ENCODE assay signal across 10 cellular contexts in genomic region chr17:50424246-50425000, GRCh38. TPM values are rescaled to one million over a fixed set of nuclear protein-coding genes. Genes with fewer than 3 reads are reported as not detected.
DNase-seq lines count a peak whose midpoint lies in the region; ATAC-seq and TF ChIP-seq lines count a peak whose summit lies in the region.
"Had no signal": no experiment of that assay in that cellular context is flagged by ENCODE, and none has a peak within 500 bp of the region (broad histone marks: within the 10 kb centered on the region; RNA-seq: fewer than 3 reads in every experiment).

No MANE protein-coding gene starts in this region.

- intact Hi-C loops in HCT116 (cut with micrococcal nuclease), result no loop called here
- intact Hi-C loops in activated T-helper 2 cell treated with anti-CD3 and anti-CD28 coated beads, Interferon-gamma antibody, Interleukin-2, Interleukin-4, amounts not matched to agents 10 μg/mL and 5 μg/mL and 100 μg/mL, durations not matched to agents 14 hours and 24 hours and 36 hours (cut with micrococcal nuclease), result no loop called here

- DNase-seq in HCT116 (ENCODE audit: low read depth, low spot score), result no peak
- DNase-seq in dermis blood vessel endothelial cell, result peak; percentile 1
- no peak for DNase-seq in trophoblast cell
- no peak for DNase-seq in foreskin keratinocyte
- no peak for DNase-seq in NCI-H524 (lab: John Stamatoyannopoulos, UW)
- DNase-seq in activated T-helper 2 cell treated with anti-CD3 and anti-CD28 coated beads, Interferon-gamma antibody, Interleukin-2, Interleukin-4, amounts not matched to agents 10 μg/mL and 5 μg/mL and 100 μg/mL, durations not matched to agents 14 hours and 24 hours and 36 hours (ENCODE audit: low spot score), result no peak
- no peak for DNase-seq in MG63
- DNase-seq: cerebellar nuclear complex; stimulated activated CD4-positive, alpha-beta T cell treated with anti-CD3 and anti-CD28 coated beads, Interleukin-4, amount 100 ng/mL, for 24 hours had no signal

- peak overlapping the region; percentile 83 for H2BK12ac ChIP-seq in trophoblast cell (ENCODE audit: low read length)

- no peaks in the 10 kb centered on the region for H3K9me3 Mint-ChIP-seq in activated T-helper 2 cell treated with anti-CD3 and anti-CD28 coated beads, Interferon-gamma antibody, Interleukin-2, Interleukin-4, amounts not matched to agents 10 μg/mL and 5 μg/mL and 100 μg/mL, durations not matched to agents 14 hours and 24 hours and 36 hours

- peak overlapping the region; percentile 70 for H4K8ac ChIP-seq in trophoblast cell (ENCODE audit: low read depth, low read length)

- H3K4me3 ChIP-seq in BLaER1 (no peak overlapping the region; the same call in 1 of the 2 replicates), HCT116 (replicated peaks in 1 of 2; ENCODE audit: low read depth in 1 of 2, low read length in 2 of 2) (peak overlapping the region in 1 of 2 experiments; percentile 23; a peak in 2 of 4 replicates), trophoblast cell (ENCODE audit: low read depth, low read length) (no peak overlapping the region), MG63 (no peak overlapping the region)

- POLR2A ChIA-PET in HCT116 (lab: Charles Lee), result no interaction called here

- H3K27ac ChIP-seq in BLaER1, result peak overlapping the region; percentile 85
- peak overlapping the region; percentile 56 for H3K27ac ChIP-seq in HCT116 (ENCODE audit: low read depth, low read length)
- H3K27ac ChIP-seq in trophoblast cell (ENCODE audit: low read depth, low read length), result peak overlapping the region; percentile 77
- H3K27ac ChIP-seq in foreskin keratinocyte, result no peak overlapping the region

- H2BK5ac ChIP-seq in trophoblast cell (ENCODE audit: low read depth, low read length, poor library complexity), result peak overlapping the region; percentile 59

- H3K18ac ChIP-seq in trophoblast cell (ENCODE audit: low read length), result peak overlapping the region; percentile 35

- peak overlapping the region; percentile 80 for H3K14ac ChIP-seq in trophoblast cell (ENCODE audit: low read length)

- peaks cover 32% of the 10 kb centered on the region for H3K79me1 ChIP-seq in trophoblast cell (ENCODE audit: low read length)

- CTCF ChIA-PET in HCT116 (lab: Charles Lee), result interaction anchor here (0.6 to 0.9 kb wide), 2 partner anchors 27 kb away, joined by 3 to 4 read pairs; partner anchors contain the start of gene LRRC59

- H3K27me3 ChIP-seq in BLaER1 (no peaks in the 10 kb centered on the region), HCT116 (ENCODE audit: insufficient read depth, low read length) (no peaks in the 10 kb centered on the region), trophoblast cell (ENCODE audit: insufficient read depth, low read length) (no peaks in the 10 kb centered on the region), foreskin keratinocyte (no peaks in the 10 kb centered on the region), MG63 (no peaks in the 10 kb centered on the region)

- TF ChIP-seq CTCF in HCT116 (IDR thresholded peaks at IDR 0.05 in 2 of 3, conservative IDR thresholded peaks at IDR 0.05 in 1 of 3; ENCODE audit: borderline replicate concordance in 1 of 3, insufficient read depth in 1 of 3, low read depth in 2 of 3, low read length in 2 of 3) (no peak), foreskin keratinocyte (conservative IDR thresholded peaks at IDR 0.05) (no peak)

- H3K79me2 ChIP-seq in HCT116 (ENCODE audit: insufficient read depth, low read length) (0 out of 2 replicates have a peak, but pooled peaks cover 7% of the 10 kb centered on the region), trophoblast cell (ENCODE audit: control insufficient read depth, insufficient read depth, low read length, poor library complexity) (peaks cover 13% of the 10 kb centered on the region)

- H4K91ac ChIP-seq in trophoblast cell (ENCODE audit: low read depth, low read length), result peak overlapping the region; percentile 64

- peaks cover 12% of the 10 kb centered on the region for H3K9me3 ChIP-seq in BLaER1
- H3K9me3 ChIP-seq in HCT116 (ENCODE audit: control insufficient read depth in 1 of 2, insufficient read depth in 1 of 2, low read depth in 1 of 2, low read length in 2 of 2), result no peaks in the 10 kb centered on the region
- no peaks in the 10 kb centered on the region for H3K9me3 ChIP-seq in trophoblast cell (ENCODE audit: insufficient read depth, low read depth, low read length)
- H3K9me3 ChIP-seq in MG63, result no peaks in the 10 kb centered on the region

- no peak for ATAC-seq in HCT116
- no peak for ATAC-seq in foreskin keratinocyte

- no peaks in the 10 kb centered on the region for H3K36me3 Mint-ChIP-seq in activated T-helper 2 cell treated with anti-CD3 and anti-CD28 coated beads, Interferon-gamma antibody, Interleukin-2, Interleukin-4, amounts not matched to agents 10 μg/mL and 5 μg/mL and 100 μg/mL, durations not matched to agents 14 hours and 24 hours and 36 hours (ENCODE audit: low read depth)

- H3K27ac Mint-ChIP-seq in activated T-helper 2 cell treated with anti-CD3 and anti-CD28 coated beads, Interferon-gamma antibody, Interleukin-2, Interleukin-4, amounts not matched to agents 10 μg/mL and 5 μg/mL and 100 μg/mL, durations not matched to agents 14 hours and 24 hours and 36 hours, result no peak overlapping the region

- H3K36me3 ChIP-seq in BLaER1 (no peaks in the 10 kb centered on the region), HCT116 (ENCODE audit: control insufficient read depth in 1 of 2, insufficient read depth in 2 of 2, low read length in 2 of 2) (no peaks in the 10 kb centered on the region; a peak in 1 of 4 replicates), trophoblast cell (ENCODE audit: control insufficient read depth in 1 of 2, insufficient read depth in 2 of 2, low read length in 2 of 2) (no peaks in the 10 kb centered on the region), MG63 (no peaks in the 10 kb centered on the region; the same call in 1 of the 2 replicates)

- no CpG with 5 or more reads among the region's 9 CpGs for WGBS in trophoblast cell (ENCODE audit: extremely low coverage, insufficient coverage, insufficient read length)

- H4K20me1 ChIP-seq in BLaER1 (no peaks in the 10 kb centered on the region), HCT116 (ENCODE audit: insufficient read depth) (no peaks in the 10 kb centered on the region)

- no TSS peak for BruUV-seq in HCT116 (replicated peaks; lab: Mats Ljungman, UMichigan)

- peak overlapping the region; percentile 44 for H2BK120ac ChIP-seq in trophoblast cell (ENCODE audit: insufficient read depth, low read length, poor library complexity)

- H3K4me3 Mint-ChIP-seq in activated T-helper 2 cell treated with anti-CD3 and anti-CD28 coated beads, Interferon-gamma antibody, Interleukin-2, Interleukin-4, amounts not matched to agents 10 μg/mL and 5 μg/mL and 100 μg/mL, durations not matched to agents 14 hours and 24 hours and 36 hours (ENCODE audit: low read depth), result no peak overlapping the region

- H3K9me2 ChIP-seq in HCT116 (ENCODE audit: insufficient read depth), result no peaks in the 10 kb centered on the region

- RAD21 ChIA-PET in HCT116 (lab: Charles Lee; ENCODE audit: low non-redundant PET in 1 of 2, low total read pairs in 2 of 2, uncharacterized antibody in 2 of 2, unreplicated experiment in 2 of 2), result no interaction called here

- no peak for TF ChIP-seq POLR2A in HCT116 (IDR thresholded peaks at IDR 0.05; ENCODE audit: borderline replicate concordance, extremely low read depth, insufficient read depth, insufficient read length)

- no peak overlapping the region for H3K23ac ChIP-seq in trophoblast cell (ENCODE audit: low read length)

- H3K4ac ChIP-seq in trophoblast cell (ENCODE audit: low read depth, low read length), result peak overlapping the region; percentile 29

- H2AFZ ChIP-seq in HCT116 (ENCODE audit: low read depth, low read length, poor library complexity, severe bottlenecking) (peak overlapping the region; percentile 21), trophoblast cell (ENCODE audit: insufficient read depth, low read length, poor library complexity) (no peak overlapping the region)

- H3K9ac ChIP-seq in BLaER1 (peak overlapping the region; percentile 79; the same call in 1 of the 2 replicates), HCT116 (ENCODE audit: low read length) (peak overlapping the region; percentile 22), trophoblast cell (ENCODE audit: low read length) (no peak overlapping the region)

- H3K4me2 ChIP-seq in BLaER1 (peak overlapping the region; percentile 99), HCT116 (ENCODE audit: low read length) (peak overlapping the region; percentile 89), trophoblast cell (ENCODE audit: low read length) (peak overlapping the region; percentile 25)

- no peak overlapping the region for H4K12ac ChIP-seq in trophoblast cell (ENCODE audit: low read depth, low read length)

- H3K4me1 Mint-ChIP-seq in activated T-helper 2 cell treated with anti-CD3 and anti-CD28 coated beads, Interferon-gamma antibody, Interleukin-2, Interleukin-4, amounts not matched to agents 10 μg/mL and 5 μg/mL and 100 μg/mL, durations not matched to agents 14 hours and 24 hours and 36 hours (ENCODE audit: low read depth), result peaks cover 34% of the 10 kb centered on the region

- peak overlapping the region; percentile 76 for H2AK5ac ChIP-seq in trophoblast cell (ENCODE audit: low read length)

- H3K4me1 ChIP-seq in BLaER1 (peaks cover 67% of the 10 kb centered on the region), HCT116 (ENCODE audit: control insufficient read depth in 1 of 2, insufficient read depth in 2 of 2, low read length in 2 of 2) (peaks cover 31 to 50% of the 10 kb centered on the region in 2 experiments), trophoblast cell (ENCODE audit: control insufficient read depth in 1 of 2, insufficient read depth in 2 of 2, low read length in 2 of 2) (peaks cover 35 to 46% of the 10 kb centered on the region in 2 experiments), foreskin keratinocyte (peaks cover 31% of the 10 kb centered on the region)

- no peak for TF ChIP-seq RAD21 in HCT116 (IDR thresholded peaks at IDR 0.05; ENCODE audit: low read depth)

- no peaks in the 10 kb centered on the region for H3K27me3 Mint-ChIP-seq in activated T-helper 2 cell treated with anti-CD3 and anti-CD28 coated beads, Interferon-gamma antibody, Interleukin-2, Interleukin-4, amounts not matched to agents 10 μg/mL and 5 μg/mL and 100 μg/mL, durations not matched to agents 14 hours and 24 hours and 36 hours (ENCODE audit: low read depth)

RNA-seq across cellular contexts. Expression of gene ACSF2, which starts 1.6 kb away (rescaled TPM):
- 52.4 TPM for total RNA-seq in HCT116 (2021; ENCODE audit: unreplicated experiment)
- polyA plus RNA-seq in HCT116 (2012), result 34.4 and 40.5 TPM in 2 replicates
- 10.1 and 15.5 TPM in 2 replicates for total RNA-seq in dermis blood vessel endothelial cell
- 70.4 and 74.8 TPM in 2 replicates for polyA plus RNA-seq in trophoblast cell (2013)
- 37.9 and 40.6 TPM in 2 replicates for total RNA-seq in foreskin keratinocyte
- polyA plus RNA-seq in foreskin keratinocyte, result 34.6 and 35.2 TPM in 2 replicates
- total RNA-seq in activated T-helper 2 cell treated with anti-CD3 and anti-CD28 coated beads, Interferon-gamma antibody, Interleukin-2, Interleukin-4, amounts not matched to agents 10 μg/mL and 5 μg/mL and 100 μg/mL, durations not matched to agents 14 hours and 24 hours and 36 hours, result 23.5 and 28.2 TPM in 2 replicates
- 8.9 and 24.5 TPM in 2 replicates for total RNA-seq in MG63 (2014; rRNA removed; shearing (Covaris generic); ENCODE audit: low replicate concordance)

RNA-seq across cellular contexts. Expression of gene LRRC59, which starts 27.1 kb away (rescaled TPM):
- total RNA-seq in HCT116 (2021; ENCODE audit: unreplicated experiment) (221 TPM), dermis blood vessel endothelial cell (118 and 227 TPM in 2 replicates), foreskin keratinocyte (223 and 231 TPM in 2 replicates)
- 180 and 200 TPM in 2 replicates for polyA plus RNA-seq in HCT116 (2012)
- 135 and 138 TPM in 2 replicates for polyA plus RNA-seq in trophoblast cell (2013)
- polyA plus RNA-seq in foreskin keratinocyte, result 166 and 173 TPM in 2 replicates
- 118 and 119 TPM in 2 replicates for total RNA-seq in activated T-helper 2 cell treated with anti-CD3 and anti-CD28 coated beads, Interferon-gamma antibody, Interleukin-2, Interleukin-4, amounts not matched to agents 10 μg/mL and 5 μg/mL and 100 μg/mL, durations not matched to agents 14 hours and 24 hours and 36 hours
- total RNA-seq in MG63 (2014; rRNA removed; shearing (Covaris generic); ENCODE audit: low replicate concordance), result 365 and 417 TPM in 2 replicates

RNA-seq across cellular contexts. Expression of gene CHAD, which starts 44.3 kb away (rescaled TPM):
- total RNA-seq in HCT116 (2021; ENCODE audit: unreplicated experiment) (not detected), dermis blood vessel endothelial cell (not detected in 2 replicates), foreskin keratinocyte (not detected in 2 replicates)
- polyA plus RNA-seq in HCT116 (2012), result 1.2 and 1.3 TPM in 2 replicates
- polyA plus RNA-seq in trophoblast cell (2013), result not detected in 2 replicates
- not detected in 2 replicates for polyA plus RNA-seq in foreskin keratinocyte
- total RNA-seq in activated T-helper 2 cell treated with anti-CD3 and anti-CD28 coated beads, Interferon-gamma antibody, Interleukin-2, Interleukin-4, amounts not matched to agents 10 μg/mL and 5 μg/mL and 100 μg/mL, durations not matched to agents 14 hours and 24 hours and 36 hours, result not detected in 2 replicates
- not detected in 2 replicates for total RNA-seq in MG63 (2014; rRNA removed; shearing (Covaris generic); ENCODE audit: low replicate concordance)

RNA-seq across cellular contexts. Expression of gene EME1, which starts 51.4 kb away (rescaled TPM):
- 31.8 TPM for total RNA-seq in HCT116 (2021; ENCODE audit: unreplicated experiment)
- 21.1 and 26.1 TPM in 2 replicates for polyA plus RNA-seq in HCT116 (2012)
- total RNA-seq in dermis blood vessel endothelial cell, result 1.0 and 4.6 TPM in 2 replicates
- polyA plus RNA-seq in trophoblast cell (2013), result 9.1 and 9.8 TPM in 2 replicates
- 11.8 and 13.5 TPM in 2 replicates for total RNA-seq in foreskin keratinocyte
- 8.5 and 9.7 TPM in 2 replicates for polyA plus RNA-seq in foreskin keratinocyte
- 26.8 and 28.6 TPM in 2 replicates for total RNA-seq in activated T-helper 2 cell treated with anti-CD3 and anti-CD28 coated beads, Interferon-gamma antibody, Interleukin-2, Interleukin-4, amounts not matched to agents 10 μg/mL and 5 μg/mL and 100 μg/mL, durations not matched to agents 14 hours and 24 hours and 36 hours
- 6.3 and 9.5 TPM in 2 replicates for total RNA-seq in MG63 (2014; rRNA removed; shearing (Covaris generic); ENCODE audit: low replicate concordance)

RNA-seq across cellular contexts. Expression of gene MRPL27, which starts 51.4 kb away (rescaled TPM):
- 106 TPM for total RNA-seq in HCT116 (2021; ENCODE audit: unreplicated experiment)
- polyA plus RNA-seq in HCT116 (2012), result 140 and 142 TPM in 2 replicates
- total RNA-seq in dermis blood vessel endothelial cell, result 35.4 and 70.3 TPM in 2 replicates
- 64.2 and 66.2 TPM in 2 replicates for polyA plus RNA-seq in trophoblast cell (2013)
- 116 and 123 TPM in 2 replicates for total RNA-seq in foreskin keratinocyte
- 171 and 178 TPM in 2 replicates for polyA plus RNA-seq in foreskin keratinocyte
- 95.2 and 95.6 TPM in 2 replicates for total RNA-seq in activated T-helper 2 cell treated with anti-CD3 and anti-CD28 coated beads, Interferon-gamma antibody, Interleukin-2, Interleukin-4, amounts not matched to agents 10 μg/mL and 5 μg/mL and 100 μg/mL, durations not matched to agents 14 hours and 24 hours and 36 hours
- 74.4 and 99.7 TPM in 2 replicates for total RNA-seq in MG63 (2014; rRNA removed; shearing (Covaris generic); ENCODE audit: low replicate concordance)

Comparison
In these comparisons a context has a peak if more than half of its experiments do, and no peak if none do; other contexts are left out.
1. H3K4me2 ChIP-seq: peak in every context shown above with its lines; median percentile 99 in BLaER1; 89 in HCT116; 25 in trophoblast cell.